ENCODE assay signal across 11 cellular contexts in genomic region chr4:93334003-93334402, GRCh38.
A peak's percentile ranks its signal among the peaks of the same experiment; 100 is the strongest.
DNase-seq lines count a peak whose midpoint lies in the region; ATAC-seq, FAIRE-seq and TF ChIP-seq lines count a peak whose summit lies in the region.
"Had no signal": no experiment of that assay in that cellular context is flagged by ENCODE, and none has a peak within 500 bp of the region (broad histone marks: within the 10 kb centered on the region; RNA-seq: fewer than 3 reads in every experiment).

No MANE protein-coding gene starts in this region.

- ATAC-seq in GM19455 (IDR thresholded peaks at IDR 0.05; ENCODE audit: unreplicated experiment) (peak; percentile 87), HG02938 (IDR thresholded peaks at IDR 0.05; ENCODE audit: unreplicated experiment) (peak; percentile 90), HG03571 (IDR thresholded peaks at IDR 0.05; ENCODE audit: unreplicated experiment) (peak; percentile 81)

- no peak for TF ChIP-seq CTCF in right atrium auricular region (IDR thresholded peaks at IDR 0.05)

- DNase-seq in GM12892 (ENCODE audit: insufficient read length), result no peak
- no peak for DNase-seq in right atrium auricular region (ENCODE audit: low spot score)
- no peak for DNase-seq in NCI-H345 treated with DMSO at 0.1 percent for 48 hours (lab: John Stamatoyannopoulos, UW; ENCODE audit: unreplicated experiment)
- no peak for DNase-seq in SIG-M5 (lab: John Stamatoyannopoulos, UW)
- DNase-seq in SIG-M5 treated with dmso at 0.1 percent for 504 hours (lab: John Stamatoyannopoulos, UW; ENCODE audit: unreplicated experiment), result no peak
- DNase-seq: activated naive CD4-positive, alpha-beta T cell treated with anti-CD3 and anti-CD28 coated beads, Interleukin-2, amount 50 U/mL, for 16 hours; stimulated activated naive CD4-positive, alpha-beta T cell had no signal

- H3K27me3 ChIP-seq in right atrium auricular region, result no peaks in the 10 kb centered on the region

- H3K36me3 ChIP-seq in right atrium auricular region, result no peaks in the 10 kb centered on the region

- FAIRE-seq in GM12892 (lab: Jason Lieb, UNC), result peak; percentile 70

- H3K4me3 ChIP-seq in right atrium auricular region, result no peak overlapping the region
- H3K4me3 ChIP-seq: SK-N-MC had no signal

- H3K27ac ChIP-seq in right atrium auricular region, result no peak overlapping the region
- H3K27ac ChIP-seq: SK-N-MC had no signal

- H3K4me1 ChIP-seq in right atrium auricular region, result no peaks in the 10 kb centered on the region

- TF ChIP-seq POLR2A in GM12892 (IDR thresholded peaks at IDR 0.05; ENCODE audit: low read depth, low read length), result no peak

- no peaks in the 10 kb centered on the region for H3K9me3 ChIP-seq in right atrium auricular region
